Comparison of ENCODE assay signal across 8 cellular contexts in the genomic region with DNA sequence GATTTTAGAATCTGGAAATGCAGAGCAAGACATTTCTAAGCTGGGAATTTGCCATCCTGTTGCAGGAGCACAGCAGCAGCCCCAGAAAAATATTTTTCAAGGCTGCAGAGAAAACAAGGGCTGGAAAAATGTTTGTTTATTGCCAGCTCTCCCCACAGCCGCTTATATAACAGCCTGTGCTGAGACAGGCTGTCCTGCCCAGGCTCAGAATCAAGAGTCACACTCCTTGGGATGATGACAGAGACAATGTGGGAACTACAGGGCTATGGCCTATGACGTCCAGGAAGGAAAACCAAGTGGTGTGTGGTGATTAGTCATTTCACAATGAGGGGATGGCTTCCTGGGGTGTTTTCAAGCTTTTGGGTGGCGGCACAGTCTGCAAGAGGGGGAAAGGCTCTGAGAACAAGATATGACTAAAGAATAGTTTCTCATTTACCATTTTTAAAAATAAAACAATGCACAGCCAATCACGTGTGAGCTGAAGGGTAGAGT.
DNase-seq lines count a peak whose midpoint lies in the region; ATAC-seq and TF ChIP-seq lines count a peak whose summit lies in the region.

No MANE protein-coding gene starts in this region.

- peaks cover 64 to 92% (median 76%) of the 10 kb centered on the region in 10 experiments for H3K4me1 ChIP-seq in BLaER1 treated with 17β-estradiol and CSF1 and Interleukin-3, amounts not matched to agents 10 nM and 100 nM
- peaks cover 2 to 24% (median 10%) of the 10 kb centered on the region in 4 donors for H3K4me1 ChIP-seq in transverse colon

- intact Hi-C loops in transverse colon (cut with DNase I; ENCODE audit: low total_unique reads): no loop called here

- peak; percentile 74 for TF ChIP-seq EP300 in transverse colon (IDR thresholded peaks at IDR 0.05; ENCODE audit: low read depth)

- H3K4me3 ChIP-seq in BLaER1 treated with 17β-estradiol and CSF1 and Interleukin-3, amounts not matched to agents 10 nM and 100 nM: peak overlapping the region in 1 of 10 experiments; percentile 10; a peak in 3 of 20 replicates
- H3K4me3 ChIP-seq in transverse colon: no peak overlapping the region

- 39 to 56% methylated on average over 3 to 4 of the region's 4 CpGs for WGBS in transverse colon (ENCODE audit: low coverage in 1 of 2), 2 donors

- no peak for TF ChIP-seq POLR2A in transverse colon (IDR thresholded peaks at IDR 0.05)

- peak overlapping the region; percentile 38 to 76 (median 55); a peak in 19 of 22 replicates for H3K9ac ChIP-seq in BLaER1 treated with 17β-estradiol and CSF1 and Interleukin-3, amounts not matched to agents 10 nM and 100 nM

- H4K20me1 ChIP-seq in BLaER1 treated with 17β-estradiol and CSF1 and Interleukin-3, amounts not matched to agents 10 nM and 100 nM: no peaks in the 10 kb centered on the region

- H3K27me3 ChIP-seq in BLaER1 treated with 17β-estradiol and CSF1 and Interleukin-3, amounts not matched to agents 10 nM and 100 nM: no peaks in the 10 kb centered on the region
- H3K27me3 ChIP-seq in transverse colon: no peaks in the 10 kb centered on the region

- in situ Hi-C loops in transverse colon (cut with MboI; ENCODE audit: low pct_ligation_motif_present in 1 of 4, low pct_unique_long_range_greater_than_20kb in 1 of 4, low sequenced_read_pairs in 3 of 4): no loop called here

- no peaks in the 10 kb centered on the region for H3K9me3 Mint-ChIP-seq in chondrocyte (ENCODE audit: low read depth)

- no peaks in the 10 kb centered on the region for H3K36me3 Mint-ChIP-seq in chondrocyte (ENCODE audit: low read depth)

- peak; percentile 78 for ATAC-seq in GM21360 (IDR thresholded peaks at IDR 0.05; ENCODE audit: unreplicated experiment)

- peaks cover 0 to 20% (median under 1%) of the 10 kb centered on the region in 11 experiments; a peak in 8 of 22 replicates for H3K9me3 ChIP-seq in BLaER1 treated with 17β-estradiol and CSF1 and Interleukin-3, amounts not matched to agents 10 nM and 100 nM (replicated peaks in 1 of 11)
- no peaks in the 10 kb centered on the region for H3K9me3 ChIP-seq in transverse colon

- no peak overlapping the region for H3K4me3 Mint-ChIP-seq in chondrocyte (ENCODE audit: unreplicated experiment)

- peak overlapping the region; percentile 53 to 99 (median 74) for H3K27ac ChIP-seq in BLaER1 treated with 17β-estradiol and CSF1 and Interleukin-3, amounts not matched to agents 10 nM and 100 nM
- peak overlapping the region; percentile 72 to 85 (median 74) for H3K27ac ChIP-seq in transverse colon

- peak; percentile 72 for DNase-seq in MV-4-11 (lab: John Stamatoyannopoulos, UW)
- DNase-seq in chondrocyte (ENCODE audit: low spot score): no peak
- peak; percentile 96 to 99 for DNase-seq in lung microvascular endothelial cell (ENCODE audit: low read depth in 2 of 2)
- peak; percentile 47 for DNase-seq in transverse colon
- DNase-seq in NCI-H510A treated with DMSO at 0.1 percent for 48 hours (lab: John Stamatoyannopoulos, UW): no peak
- DNase-seq in SIG-M5 (lab: John Stamatoyannopoulos, UW): no peak

- H3K36me3 ChIP-seq in BLaER1 treated with 17β-estradiol and CSF1 and Interleukin-3, amounts not matched to agents 10 nM and 100 nM: no peaks in the 10 kb centered on the region
- no peaks in the 10 kb centered on the region for H3K36me3 ChIP-seq in transverse colon

- TF ChIP-seq CTCF in chondrocyte (IDR thresholded peaks at IDR 0.05) (no peak), transverse colon (IDR thresholded peaks at IDR 0.05) (no peak)

- no peaks in the 10 kb centered on the region for H3K27me3 Mint-ChIP-seq in chondrocyte (ENCODE audit: low read depth)

- peaks cover 19% of the 10 kb centered on the region for H3K4me1 Mint-ChIP-seq in chondrocyte (ENCODE audit: low read depth)

- peak overlapping the region; percentile 73 to 86 (median 80) for H3K4me2 ChIP-seq in BLaER1 treated with 17β-estradiol and CSF1 and Interleukin-3, amounts not matched to agents 10 nM and 100 nM

- peak overlapping the region; percentile 74 for H3K27ac Mint-ChIP-seq in chondrocyte (ENCODE audit: unreplicated experiment)

Comparison
In these comparisons a context has a peak if more than half of its experiments do, and no peak if none do; other contexts are left out.
1. DNase-seq: peak in MV-4-11 (single experiment), lung microvascular endothelial cell (2 of 2) and transverse colon (single experiment); none in chondrocyte (single experiment), NCI-H510A treated with DMSO at 0.1 percent for 48 hours (single experiment) and SIG-M5 (single experiment).